ENCODE assay signal across 22 cellular contexts in genomic region chr3:11312139-11312538, GRCh38. TPM values are rescaled to one million over a fixed set of nuclear protein-coding genes. Genes with fewer than 3 reads are reported as not detected.
DNase-seq lines count a peak whose midpoint lies in the region; ATAC-seq and TF ChIP-seq lines count a peak whose summit lies in the region.
"Had no signal": no experiment of that assay in that cellular context is flagged by ENCODE, and none has a peak within 500 bp of the region (broad histone marks: within the 10 kb centered on the region; RNA-seq: fewer than 3 reads in every experiment).

No MANE protein-coding gene starts in this region.

- peaks cover 100% of the 10 kb centered on the region for H3K36me3 Mint-ChIP-seq in activated T-helper 17 cell treated with anti-CD3 and anti-CD28 coated beads, Interleukin-2, amount 50 U/mL, for 72 hours (ENCODE audit: low read depth)

- DNase-seq in DMS 273 (lab: John Stamatoyannopoulos, UW; ENCODE audit: unreplicated experiment) (peak; percentile 18), DMS 273 treated with DMSO at 0.1 percent for 48 hours (lab: John Stamatoyannopoulos, UW) (no peak), choroid plexus epithelial cell (ENCODE audit: low read depth) (peak; percentile 24), NCI-H2081 (lab: John Stamatoyannopoulos, UW) (no peak), GM19238 (ENCODE audit: insufficient read length, low spot score) (no peak), NCI-H69 (lab: John Stamatoyannopoulos, UW) (no peak)
- DNase-seq: ACHN, Calu3, GF-D8, H7, Karpas-422, NCI-H1092 treated with DMSO at 0.1 percent for 48 hours, NCI-H1436, NCI-H187, NCI-H2171 treated with DMSO at 0.1 percent for 48 hours, NCI-H524, NCI-H774, PC-9, SJCRH30 had no signal

- no peaks in the 10 kb centered on the region for H3K9me3 Mint-ChIP-seq in activated T-helper 17 cell treated with anti-CD3 and anti-CD28 coated beads, Interleukin-2, amount 50 U/mL, for 72 hours

- no peak overlapping the region for H3K4me3 ChIP-seq in choroid plexus epithelial cell (ENCODE audit: low read depth, low read length)
- H3K4me3 ChIP-seq: PC-9, SJCRH30 had no signal

- H3K27me3 Mint-ChIP-seq in activated T-helper 17 cell treated with anti-CD3 and anti-CD28 coated beads, Interleukin-2, amount 50 U/mL, for 72 hours = no peaks in the 10 kb centered on the region

- TF ChIP-seq CTCF in choroid plexus epithelial cell (conservative IDR thresholded peaks at IDR 0.05; ENCODE audit: low read depth, low read length) = no peak

- no peaks in the 10 kb centered on the region for H3K4me1 Mint-ChIP-seq in activated T-helper 17 cell treated with anti-CD3 and anti-CD28 coated beads, Interleukin-2, amount 50 U/mL, for 72 hours

- no peak overlapping the region for H3K4me3 Mint-ChIP-seq in activated T-helper 17 cell treated with anti-CD3 and anti-CD28 coated beads, Interleukin-2, amount 50 U/mL, for 72 hours

- ATAC-seq in activated T-helper 17 cell treated with anti-CD3 and anti-CD28 coated beads, Interleukin-2, amount 50 U/mL, for 72 hours (replicated peaks) = no peak
- ATAC-seq: HepG2, Right ventricle myocardium inferior had no signal

- peak overlapping the region; percentile 51 for H3K27ac Mint-ChIP-seq in activated T-helper 17 cell treated with anti-CD3 and anti-CD28 coated beads, Interleukin-2, amount 50 U/mL, for 72 hours

RNA-seq across cellular contexts. Expression of gene ATG7, which starts 39.9 kb away (rescaled TPM):
- total RNA-seq in activated T-helper 17 cell treated with anti-CD3 and anti-CD28 coated beads, Interleukin-2, amount 50 U/mL, for 72 hours = 10 to 100 TPM; 34.6 to 37.7 TPM

Comparison
In these comparisons a context has a peak if more than half of its experiments do, and no peak if none do; other contexts are left out.
1. DNase-seq: peak in DMS 273 (single experiment) and choroid plexus epithelial cell (single experiment); none in DMS 273 treated with DMSO at 0.1 percent for 48 hours (single experiment), NCI-H2081 (0 of 2), GM19238 (single experiment) and NCI-H69 (single experiment).